In genomic region chr9:106284300-106284699, GRCh38 we compare ENCODE assay signal across 13 cellular contexts.
DNase-seq lines count a peak whose midpoint lies in the region; FAIRE-seq and TF ChIP-seq lines count a peak whose summit lies in the region.
"Had no signal": no experiment of that assay in that cellular context is flagged by ENCODE, and none has a peak within 500 bp of the region (broad histone marks: within the 10 kb centered on the region; RNA-seq: fewer than 3 reads in every experiment).

No MANE protein-coding gene starts in this region.

- TF ChIP-seq CTCF in GM12875 (IDR thresholded peaks at IDR 0.05; ENCODE audit: borderline replicate concordance, insufficient read depth, low read depth, low read length) (0 out of 2 replicates have a peak, but pooled peaks have one; percentile 13), endodermal cell (conservative IDR thresholded peaks at IDR 0.05) (peak; percentile 78), nephron progenitor cell (IDR thresholded peaks at IDR 0.05) (peak; percentile 29)

- H3K9ac ChIP-seq in endodermal cell (ENCODE audit: extremely low read depth, low read length, poor library complexity, severe bottlenecking): no peak overlapping the region

- no peak overlapping the region for H3K4me3 Mint-ChIP-seq in endodermal cell
- H3K4me3 Mint-ChIP-seq in nephron progenitor cell: no peak overlapping the region

- H3K27me3 Mint-ChIP-seq in endodermal cell (ENCODE audit: insufficient read depth) (no peaks in the 10 kb centered on the region), nephron progenitor cell (ENCODE audit: low read depth, poor library complexity) (no peaks in the 10 kb centered on the region)

- DNase-seq in NCI-H1092 (lab: John Stamatoyannopoulos, UW) (peak; percentile 11), endodermal cell (peak; percentile 72), nephron progenitor cell (no peak), GM12892 (ENCODE audit: insufficient read length) (no peak), T1000 (lab: John Stamatoyannopoulos, UW) (no peak)
- DNase-seq in activated CD8-positive, alpha-beta memory T cell treated with anti-CD3 and anti-CD28 coated beads, Interleukin-2, amount 50 U/mL, for 48 hours: no peak
- DNase-seq: left cardiac atrium, NCI-H2107 had no signal

- FAIRE-seq in GM12892 (lab: Jason Lieb, UNC): no peak
- FAIRE-seq: endometrium had no signal

- H3K4me1 Mint-ChIP-seq in endodermal cell (peaks cover 9% of the 10 kb centered on the region), nephron progenitor cell (peaks cover 38% of the 10 kb centered on the region)

- no peaks in the 10 kb centered on the region for H3K9me3 Mint-ChIP-seq in endodermal cell
- peaks cover 13% of the 10 kb centered on the region for H3K9me3 Mint-ChIP-seq in nephron progenitor cell

- H3K27ac Mint-ChIP-seq in endodermal cell (no peak overlapping the region), nephron progenitor cell (no peak overlapping the region)

- H3K36me3 Mint-ChIP-seq in endodermal cell (ENCODE audit: low read depth) (no peaks in the 10 kb centered on the region), nephron progenitor cell (ENCODE audit: low read depth) (no peaks in the 10 kb centered on the region)

- no peak overlapping the region for H3K27ac ChIP-seq in endodermal cell (ENCODE audit: low read depth, low read length)
- H3K27ac ChIP-seq: HL-60, right atrium auricular region, SJSA1 had no signal

- H3K27me3 ChIP-seq in endodermal cell (ENCODE audit: control insufficient read depth, insufficient read depth, low read length, poor library complexity, severe bottlenecking): no peaks in the 10 kb centered on the region
- H3K27me3 ChIP-seq: right atrium auricular region, SJSA1 had no signal

- H3K4me3 ChIP-seq in GM12875 (ENCODE audit: low read depth, low read length): no peak overlapping the region
- no peak overlapping the region for H3K4me3 ChIP-seq in endodermal cell (ENCODE audit: low read length)
- H3K4me3 ChIP-seq: right atrium auricular region, SJSA1 had no signal

- 82 to 100% methylated on average over 3 to 4 of the region's 4 CpGs for WGBS in endodermal cell (ENCODE audit: insufficient coverage in 1 of 2, insufficient read length in 1 of 2), 2 experiments

- no peaks in the 10 kb centered on the region for H3K4me1 ChIP-seq in endodermal cell (ENCODE audit: control insufficient read depth, insufficient read depth, low read length)

- H3K9me3 ChIP-seq in endodermal cell (ENCODE audit: control insufficient read depth, low read length): no peaks in the 10 kb centered on the region
- H3K9me3 ChIP-seq: right atrium auricular region had no signal

- no peaks in the 10 kb centered on the region for H3K36me3 ChIP-seq in endodermal cell (ENCODE audit: control insufficient read depth, insufficient read depth, low read length)
- H3K36me3 ChIP-seq: right atrium auricular region had no signal

- no peak for TF ChIP-seq POLR2A in GM12892 (IDR thresholded peaks at IDR 0.05; ENCODE audit: low read depth, low read length)

Comparison
In these comparisons a context has a peak if more than half of its experiments do, and no peak if none do; other contexts are left out.
1. CTCF ChIP-seq: peak in every context shown above with its lines; median percentile 78 in endodermal cell; 29 in nephron progenitor cell; 13 in GM12875.
2. DNase-seq: peak in NCI-H1092 (single experiment) and endodermal cell (single experiment); none in nephron progenitor cell (single experiment), activated CD8-positive, alpha-beta memory T cell treated with anti-CD3 and anti-CD28 coated beads, Interleukin-2, amount 50 U/mL, for 48 hours (single experiment), GM12892 (single experiment) and T1000 (single experiment).